Comparison of ENCODE assay signal across 1 cellular context in the genomic region with DNA sequence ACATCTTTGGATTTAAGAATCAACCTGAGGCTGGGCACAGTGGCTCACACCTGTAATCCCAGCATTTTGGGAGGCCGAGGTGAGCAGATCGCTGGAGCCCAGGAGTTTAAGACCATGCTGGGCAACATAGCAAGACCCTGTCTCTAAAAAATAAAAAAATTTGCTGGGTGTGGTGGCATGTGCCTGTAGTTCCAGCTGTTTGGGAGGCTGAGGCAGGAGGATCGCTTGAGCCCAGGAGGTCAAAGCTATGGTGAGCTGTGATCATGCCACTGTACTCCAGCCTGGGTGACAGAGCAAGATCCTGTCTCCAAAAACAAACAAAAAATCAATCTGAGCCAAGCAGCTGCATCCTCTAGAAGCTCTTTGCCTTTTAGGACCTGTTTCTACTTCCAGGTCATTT.
A peak's percentile ranks its signal among the peaks of the same experiment; 100 is the strongest.
TF ChIP-seq lines count a peak whose summit lies in the region.

No MANE protein-coding gene starts in this region.

TF ChIP-seq in HepG2, 621 proteins besides CTCF, POLR2A, EP300 and RAD21:
- peak; percentile 81 for TF ChIP-seq ZNF770 (CRISPR knock-in tag; IDR thresholded peaks at IDR 0.05)
